In genomic region chr6:38638941-38639497, GRCh38 we compare ENCODE assay signal across 8 cellular contexts. TPM values are rescaled to one million over a fixed set of nuclear protein-coding genes. Genes with fewer than 3 reads are reported as not detected.
DNase-seq lines count a peak whose midpoint lies in the region; FAIRE-seq and TF ChIP-seq lines count a peak whose summit lies in the region.

No MANE protein-coding gene starts in this region.

- no peak for TF ChIP-seq RAD21 in liver (IDR thresholded peaks at IDR 0.05)

- H3K4me3 ChIP-seq in Loucy (ENCODE audit: low read length, poor library complexity, severe bottlenecking) = peak overlapping the region; percentile 95
- H3K4me3 ChIP-seq in liver (ENCODE audit: low read depth in 1 of 3, low read length in 3 of 3) = peak overlapping the region; percentile 69 to 97 (median 74)

- peak; percentile 68 for DNase-seq in ELR (ENCODE audit: low read depth)
- peak; percentile 49 for DNase-seq in H54 (ENCODE audit: insufficient read length, low spot score)
- DNase-seq in activated CD4-positive, alpha-beta T cell treated with anti-CD3 and anti-CD28 coated beads for 4 hours = peak; percentile 68 to 70
- DNase-seq in stimulated activated CD4-positive, alpha-beta T cell treated with anti-CD3 and anti-CD28 coated beads, TNF-alpha, amount 100 ng/mL, for 4 hours (ENCODE audit: low read depth in 3 of 3) = peak; percentile 35 to 51 (median 42)
- no peak for DNase-seq in T1000 (lab: John Stamatoyannopoulos, UW)

- H3K36me3 ChIP-seq in Loucy (ENCODE audit: insufficient read depth, low read length) (no peaks in the 10 kb centered on the region), liver (ENCODE audit: control insufficient read depth in 4 of 4, insufficient read depth in 3 of 4, low read depth in 1 of 4, low read length in 3 of 4) (no peaks in the 10 kb centered on the region)

- peak overlapping the region; percentile 100 for H2AFZ ChIP-seq in Loucy (ENCODE audit: low read length)

- FAIRE-seq in H54 (lab: Jason Lieb, UNC) = peak; percentile 84

- no peaks in the 10 kb centered on the region for H4K20me1 ChIP-seq in Loucy (ENCODE audit: insufficient read depth, low read length, poor library complexity, severe bottlenecking)

- H3K9me3 ChIP-seq in Loucy (ENCODE audit: insufficient read depth, low read depth, low read length) (no peaks in the 10 kb centered on the region), liver (ENCODE audit: control insufficient read depth in 4 of 4, low read length in 3 of 4) (no peaks in the 10 kb centered on the region)

- WGBS in liver = 5% methylated on average over 15 of the region's 15 CpGs

- no peaks in the 10 kb centered on the region for H3K9me2 ChIP-seq in Loucy (replicated peaks; ENCODE audit: low read depth, low read length)

- H3K27ac ChIP-seq in cingulate gyrus (ENCODE audit: low read depth, low read length) (peak overlapping the region; percentile 86), liver (ENCODE audit: low read depth in 1 of 2, low read length in 2 of 2) (peak overlapping the region; percentile 84 to 87)

- H3K9ac ChIP-seq in Loucy (ENCODE audit: low read depth, low read length, poor library complexity, severe bottlenecking) (peak overlapping the region; percentile 89), liver (ENCODE audit: low read depth in 1 of 2, low read length in 2 of 2) (peak overlapping the region; percentile 78 to 93)

- H3F3A ChIP-seq in Loucy (ENCODE audit: low read depth) = no peaks in the 10 kb centered on the region; the same call in 1 of the 2 replicates

- TF ChIP-seq POLR2A in H54 (IDR thresholded peaks at IDR 0.05; ENCODE audit: low read depth, low read length) = no peak

- peaks cover 8% of the 10 kb centered on the region for H3K79me2 ChIP-seq in Loucy (ENCODE audit: insufficient read depth, low read length)

- H3K27me3 ChIP-seq in Loucy (ENCODE audit: insufficient read depth, low read length, poor library complexity, severe bottlenecking) (no peaks in the 10 kb centered on the region), liver (ENCODE audit: control insufficient read depth in 4 of 4, insufficient read depth in 4 of 4, low read length in 3 of 4) (no peaks in the 10 kb centered on the region)

- TF ChIP-seq CTCF in Loucy (conservative IDR thresholded peaks at IDR 0.05; ENCODE audit: low read length) = no peak
- TF ChIP-seq CTCF in liver (IDR thresholded peaks at IDR 0.05; ENCODE audit: low read depth, low read length, missing input control) = no peak

- H3K4me2 ChIP-seq in Loucy (ENCODE audit: low read depth, low read length, poor library complexity, severe bottlenecking) = peak overlapping the region; percentile 99

- H3K4me1 ChIP-seq in Loucy (ENCODE audit: insufficient read depth, low read length, poor library complexity, severe bottlenecking) (peaks cover 34% of the 10 kb centered on the region), liver (ENCODE audit: control insufficient read depth in 4 of 4, insufficient read depth in 4 of 4, low read length in 3 of 4) (peaks cover 2 to 24% (median 14%) of the 10 kb centered on the region in 4 donors)

TF ChIP-seq in liver, 16 proteins besides CTCF, POLR2A, EP300 and RAD21:
- no peak for TF ChIP-seq YY1 (IDR thresholded peaks at IDR 0.05)
- TF ChIP-seq FOXA2 (IDR thresholded peaks at IDR 0.05) = no peak
- no peak for TF ChIP-seq ZBTB33 (IDR thresholded peaks at IDR 0.05)
- TF ChIP-seq REST (IDR thresholded peaks at IDR 0.05) = peak; percentile 12
- no peak for TF ChIP-seq EGR1 (IDR thresholded peaks at IDR 0.05; ENCODE audit: low read depth in 2 of 2)
- no peak for TF ChIP-seq GABPA (IDR thresholded peaks at IDR 0.05 in 1 of 2, conservative IDR thresholded peaks at IDR 0.05 in 1 of 2)
- no peak for TF ChIP-seq SP1 (IDR thresholded peaks at IDR 0.05)
- no peak for TF ChIP-seq ATF3 (IDR thresholded peaks at IDR 0.05)
- TF ChIP-seq HNF4A (conservative IDR thresholded peaks at IDR 0.05) = no peak
- TF ChIP-seq RXRA (IDR thresholded peaks at IDR 0.05) = peak in 1 of 2 donors; percentile 7
- TF ChIP-seq TAF1 (conservative IDR thresholded peaks at IDR 0.05) = no peak
- TF ChIP-seq JUND (IDR thresholded peaks at IDR 0.05) = no peak
- TF ChIP-seq NR2F2 (IDR thresholded peaks at IDR 0.05) = no peak

RNA-seq across cellular contexts. Expression of gene BTBD9, which starts 0.7 kb away (rescaled TPM):
- 10 to 100 TPM in 1 of 2 donors, 1 to 10 TPM in 1; 5.4 to 12.4 TPM for total RNA-seq in liver
- polyA plus RNA-seq in liver = 1 to 10 TPM; 2.0 to 6.0 TPM
